In genomic region chr18:79418642-79419041, GRCh38 we compare ENCODE assay signal across 20 cellular contexts.
"Had no signal": no experiment of that assay in that cellular context is flagged by ENCODE, and none has a peak within 500 bp of the region (broad histone marks: within the 10 kb centered on the region; RNA-seq: fewer than 3 reads in every experiment).

No MANE protein-coding gene starts in this region.

- H3K9ac ChIP-seq: parathyroid adenoma had no signal

- H3K9me3 ChIP-seq: psoas muscle, sigmoid colon, suprapubic skin, thyroid gland had no signal

- H3K79me2 ChIP-seq: parathyroid adenoma had no signal

- H3K4me3 Mint-ChIP-seq: dendritic cell treated with granulocyte-macrophage colony-stimulating factor and Interleukin-4, amounts not matched to agents 40 ng/mL and 50 ng/mL, for 4 days; nephron; type B pancreatic cell had no signal

- H3K27ac ChIP-seq: foreskin keratinocyte, parathyroid adenoma, psoas muscle, sigmoid colon, skin epidermis, suprapubic skin, thyroid gland had no signal

- DNase-seq: effector memory CD8-positive, alpha-beta T cell; erythroblast; foreskin keratinocyte; immature natural killer cell; left colon; mesendoderm; naive B cell; retina; sigmoid colon; stimulated activated CD4-positive, alpha-beta T cell treated with anti-CD3 and anti-CD28 coated beads, Interleukin-2, amount 100 ng/mL, for 24 hours; stimulated activated CD4-positive, alpha-beta T cell treated with anti-CD3 and anti-CD28 coated beads, Interleukin-4, amount 100 ng/mL, for 4 hours; stimulated activated naive CD4-positive, alpha-beta T cell had no signal

- H3K27me3 ChIP-seq: foreskin keratinocyte, sigmoid colon, suprapubic skin, thyroid gland had no signal

- H2AFZ ChIP-seq: parathyroid adenoma had no signal

- H3K27ac Mint-ChIP-seq: dendritic cell treated with granulocyte-macrophage colony-stimulating factor and Interleukin-4, amounts not matched to agents 40 ng/mL and 50 ng/mL, for 4 days; nephron; type B pancreatic cell had no signal

- H3K9me3 Mint-ChIP-seq: dendritic cell treated with granulocyte-macrophage colony-stimulating factor and Interleukin-4, amounts not matched to agents 40 ng/mL and 50 ng/mL, for 4 days; effector memory CD8-positive, alpha-beta T cell; immature natural killer cell; naive B cell; nephron; type B pancreatic cell had no signal

- H3K4me3 ChIP-seq: psoas muscle, sigmoid colon, skin epidermis, suprapubic skin, thyroid gland had no signal

- ATAC-seq: effector memory CD8-positive, alpha-beta T cell; foreskin keratinocyte; left colon; psoas muscle had no signal

- H3K36me3 ChIP-seq: thyroid gland had no signal

- H3K27me3 Mint-ChIP-seq: dendritic cell treated with granulocyte-macrophage colony-stimulating factor and Interleukin-4, amounts not matched to agents 40 ng/mL and 50 ng/mL, for 4 days; effector memory CD8-positive, alpha-beta T cell; naive B cell; type B pancreatic cell had no signal

- H3K36me3 Mint-ChIP-seq: type B pancreatic cell had no signal

- H3K4me1 ChIP-seq: foreskin keratinocyte, parathyroid adenoma had no signal
